Comparison of ENCODE assay signal across 8 cellular contexts in the genomic region with DNA sequence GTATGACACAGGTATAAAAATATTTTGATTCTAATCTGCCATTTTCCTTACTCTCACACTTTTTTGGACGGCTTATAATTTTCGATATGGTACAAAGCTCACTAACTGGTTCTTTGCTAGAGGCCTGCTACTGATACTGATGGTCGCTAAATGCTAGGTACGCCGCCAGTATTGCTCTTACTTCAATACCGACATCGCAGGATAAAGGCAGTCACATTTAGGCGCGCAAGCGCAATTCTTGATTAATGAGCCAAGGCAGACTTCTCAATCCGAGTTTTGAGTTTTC. TPM values are rescaled to one million over a fixed set of nuclear protein-coding genes. Genes with fewer than 3 reads are reported as not detected.
DNase-seq lines count a peak whose midpoint lies in the region; ATAC-seq and TF ChIP-seq lines count a peak whose summit lies in the region.

No MANE protein-coding gene starts in this region.

- H3K4me1 ChIP-seq in OCI-LY7 (ENCODE audit: insufficient read depth, low read length, poor library complexity, severe bottlenecking) (peaks cover 26% of the 10 kb centered on the region), neuron (ENCODE audit: insufficient read depth, low read length) (peaks cover 43% of the 10 kb centered on the region)

- CTCF ChIA-PET in OCI-LY7 (lab: Charles Lee; ENCODE audit: unreplicated experiment), result no interaction called here

- no peaks in the 10 kb centered on the region for H3K27me3 ChIP-seq in neuron (ENCODE audit: insufficient read depth, low read length)

- H3K4me2 ChIP-seq in OCI-LY7 (ENCODE audit: low read length), result peak overlapping the region; percentile 98

- H3K4me3 ChIP-seq in OCI-LY7 (ENCODE audit: low read depth, low read length, poor library complexity, severe bottlenecking) (peak overlapping the region; percentile 94), epithelial cell of proximal tubule (ENCODE audit: low read depth, low read length) (peak overlapping the region; percentile 93), neuron (ENCODE audit: low read length) (peak overlapping the region; percentile 74)

- DNase-seq in activated T-cell treated with anti-CD3 and anti-CD28 coated beads, Interleukin-2, amount 50 U/mL, for 4 hours, result no peak
- DNase-seq in activated T-cell treated with anti-CD3 and anti-CD28 coated beads for 4 hours (no peak), OCI-LY7 (ENCODE audit: low spot score) (peak; percentile 11), epithelial cell of proximal tubule (ENCODE audit: low read depth) (peak; percentile 37), DMS 273 treated with DMSO at 0.1 percent for 48 hours (lab: John Stamatoyannopoulos, UW) (no peak)
- DNase-seq in stimulated activated CD4-positive, alpha-beta T cell treated with anti-CD3 and anti-CD28 coated beads, Interleukin-15, amount 100 ng/mL, for 24 hours, result no peak

- intact Hi-C loops in OCI-LY7 (cut with micrococcal nuclease; ENCODE audit: unreplicated experiment), result loop anchor here (1.0 kb wide), 2 partner anchors 152 to 329 kb away; a partner anchor contains a TSS

- no TSS peak for BruUV-seq in OCI-LY7 (replicated peaks; lab: Mats Ljungman, UMichigan)

- peaks cover 65% of the 10 kb centered on the region for H3K79me2 ChIP-seq in OCI-LY7 (ENCODE audit: insufficient read depth, low read depth, low read length)

- H3K36me3 ChIP-seq in OCI-LY7 (ENCODE audit: insufficient read depth, low read length) (peaks cover 22% of the 10 kb centered on the region; the same call in 1 of the 2 replicates), neuron (ENCODE audit: insufficient read depth, low read length) (peaks cover 9% of the 10 kb centered on the region)

- peak; percentile 21 to 27 for ATAC-seq in activated T-cell treated with anti-CD3 and anti-CD28 coated beads, Interleukin-2, amount 50 U/mL, for 4 hours
- ATAC-seq in HG02938 (IDR thresholded peaks at IDR 0.05; ENCODE audit: unreplicated experiment), result peak; percentile 28

- H3K27ac ChIP-seq in OCI-LY7 (ENCODE audit: low read depth, low read length, poor library complexity, severe bottlenecking), result peak overlapping the region; percentile 75

- H3K4me3 Mint-ChIP-seq in activated T-cell treated with anti-CD3 and anti-CD28 coated beads, Interleukin-2, amount 50 U/mL, for 4 hours, result peak overlapping the region; percentile 86

- H2AFZ ChIP-seq in OCI-LY7 (ENCODE audit: low read length) (peak overlapping the region; percentile 84), neuron (ENCODE audit: low read depth, low read length) (peak overlapping the region; percentile 77)

- no peaks in the 10 kb centered on the region for H3K9me2 ChIP-seq in OCI-LY7 (ENCODE audit: insufficient read depth, low read length)

- peaks cover 38% of the 10 kb centered on the region for H3K4me1 Mint-ChIP-seq in activated T-cell treated with anti-CD3 and anti-CD28 coated beads, Interleukin-2, amount 50 U/mL, for 4 hours (ENCODE audit: low read depth)

- H3K9me3 ChIP-seq in OCI-LY7 (ENCODE audit: low read length) (no peaks in the 10 kb centered on the region), neuron (ENCODE audit: low read length) (no peaks in the 10 kb centered on the region)

- POLR2A ChIA-PET in OCI-LY7 (lab: Charles Lee), result interaction anchor here (0.6 kb wide), 1 partner anchor 99 kb away, joined by 3 read pairs; no protein-coding TSS in a partner anchor

- H4K20me1 ChIP-seq in OCI-LY7 (ENCODE audit: insufficient read depth, low read length), result peaks cover 33% of the 10 kb centered on the region

- TF ChIP-seq CTCF in OCI-LY7 (conservative IDR thresholded peaks at IDR 0.05; ENCODE audit: low read length) (0 out of 2 replicates have a peak, but pooled peaks have one; percentile 4), epithelial cell of proximal tubule (conservative IDR thresholded peaks at IDR 0.05; ENCODE audit: low read depth, low read length) (no peak)

- no peaks in the 10 kb centered on the region for H3K9me3 Mint-ChIP-seq in activated T-cell treated with anti-CD3 and anti-CD28 coated beads, Interleukin-2, amount 50 U/mL, for 4 hours

- H3K27me3 Mint-ChIP-seq in activated T-cell treated with anti-CD3 and anti-CD28 coated beads, Interleukin-2, amount 50 U/mL, for 4 hours (ENCODE audit: low read depth), result no peaks in the 10 kb centered on the region

- peaks cover 17% of the 10 kb centered on the region for H3K36me3 Mint-ChIP-seq in activated T-cell treated with anti-CD3 and anti-CD28 coated beads, Interleukin-2, amount 50 U/mL, for 4 hours (ENCODE audit: insufficient read depth)

RNA-seq across cellular contexts. Expression of a gene that starts 0.6 kb away (rescaled TPM):
- total RNA-seq in activated T-cell treated with anti-CD3 and anti-CD28 coated beads, Interleukin-2, amount 50 U/mL, for 4 hours, result 10 to 100 TPM; 30.6 to 32.6 (median 31.7) TPM
- 21.8 and 23.6 TPM in 2 replicates for total RNA-seq in OCI-LY7 (2014; rRNA removed; shearing (Covaris generic))
- total RNA-seq in OCI-LY7 (2022) (25.7 and 26.8 TPM in 2 replicates), epithelial cell of proximal tubule (13.7 and 21.2 TPM in 2 replicates)

Comparison
In these comparisons a context has a peak if more than half of its experiments do, and no peak if none do; other contexts are left out.
1. DNase-seq: peak in OCI-LY7 (single experiment) and epithelial cell of proximal tubule (single experiment); none in activated T-cell treated with anti-CD3 and anti-CD28 coated beads, Interleukin-2, amount 50 U/mL, for 4 hours (single experiment), activated T-cell treated with anti-CD3 and anti-CD28 coated beads for 4 hours (single experiment), DMS 273 treated with DMSO at 0.1 percent for 48 hours (single experiment) and stimulated activated CD4-positive, alpha-beta T cell treated with anti-CD3 and anti-CD28 coated beads, Interleukin-15, amount 100 ng/mL, for 24 hours (single experiment).
2. Peak in every context shown above with its lines, with median percentiles within 50 percentile points of each other: H3K4me3 ChIP-seq.